In genomic region chr18:77087391-77088141, GRCh38 we compare ENCODE assay signal across 10 cellular contexts. TPM values are rescaled to one million over a fixed set of nuclear protein-coding genes. Genes with fewer than 3 reads are reported as not detected.
DNase-seq lines count a peak whose midpoint lies in the region; ATAC-seq and TF ChIP-seq lines count a peak whose summit lies in the region.
"Had no signal": no experiment of that assay in that cellular context is flagged by ENCODE, and none has a peak within 500 bp of the region (broad histone marks: within the 10 kb centered on the region; RNA-seq: fewer than 3 reads in every experiment).

No MANE protein-coding gene starts in this region.

- BruUV-seq in Panc1 (replicated peaks; lab: Mats Ljungman, UMichigan): no TSS peak

- H3K27ac ChIP-seq in Panc1 (ENCODE audit: low read length) (peak overlapping the region; percentile 72), mesodermal cell (ENCODE audit: low read depth, low read length, severe bottlenecking) (no peak overlapping the region), subcutaneous abdominal adipose tissue (ENCODE audit: low read depth, low read length) (no peak overlapping the region)

- H3K9me3 ChIP-seq in Panc1 (ENCODE audit: control insufficient read depth, insufficient read depth, low read depth, low read length) (no peaks in the 10 kb centered on the region), mesodermal cell (ENCODE audit: control insufficient read depth, low read length) (no peaks in the 10 kb centered on the region), subcutaneous abdominal adipose tissue (ENCODE audit: control insufficient read depth in 5 of 5, low read length in 5 of 5) (no peaks in the 10 kb centered on the region)

- WGBS in mesodermal cell (ENCODE audit: insufficient coverage in 2 of 2), 2 experiments: 48 to 61% methylated on average over 35 to 38 of the region's 55 CpGs

- POLR2A ChIA-PET in Panc1 (lab: Charles Lee): interaction anchor here (0.7 kb wide), 1 partner anchor 35 kb away, joined by 7 read pairs; no protein-coding TSS in a partner anchor

- H3K4me3 ChIP-seq in Panc1 (ENCODE audit: low read depth in 2 of 2, low read length in 2 of 2) (peak overlapping the region; percentile 20 to 43), mesodermal cell (ENCODE audit: extremely low read depth, insufficient read depth, low read length, poor library complexity, severe bottlenecking) (peak overlapping the region; percentile 27), subcutaneous abdominal adipose tissue (ENCODE audit: low read depth in 1 of 5, low read length in 5 of 5) (peak overlapping the region in 4 of 5 donors; percentile 25 to 52 (median 50))

- no peak overlapping the region for H3K9ac ChIP-seq in subcutaneous abdominal adipose tissue (ENCODE audit: low read length in 5 of 5)

- DNase-seq in Panc1 (ENCODE audit: low read depth, low spot score) (no peak), fibroblast of peridontal ligament (ENCODE audit: extremely low read depth) (peak; percentile 29), A172 (ENCODE audit: low spot score) (no peak), GM13976 (ENCODE audit: low spot score) (no peak)
- no peak for DNase-seq in activated CD4-positive, alpha-beta T cell treated with anti-CD3 and anti-CD28 coated beads, Interleukin-2, amount 50 U/mL, for 4 hours
- DNase-seq: activated CD4-positive, alpha-beta T cell treated with anti-CD3 and anti-CD28 coated beads for 48 hours; NCI-H2171 treated with DMSO at 0.1 percent for 48 hours had no signal

- TF ChIP-seq CTCF in Panc1 (IDR thresholded peaks at IDR 0.05): no peak
- no peak for TF ChIP-seq CTCF in GM13976 (IDR thresholded peaks at IDR 0.05; ENCODE audit: borderline replicate concordance, control extremely low read depth, extremely low read depth, insufficient read depth, missing control alignments)

- in situ Hi-C loops in Panc1 (cut with HindIII; ENCODE audit: low pct_unique_long_range_greater_than_20kb, low sequenced_read_pairs): no loop called here
- in situ Hi-C loops in GM13976 (cut with MboI; ENCODE audit: low sequenced_read_pairs, unreplicated experiment): no loop called here

- CTCF ChIA-PET in Panc1 (lab: Charles Lee): no interaction called here

- intact Hi-C loops in Panc1 (cut with micrococcal nuclease; ENCODE audit: unreplicated experiment): no loop called here

- no peaks in the 10 kb centered on the region for H3K27me3 ChIP-seq in Panc1 (ENCODE audit: control insufficient read depth, insufficient read depth, low read length)
- no peaks in the 10 kb centered on the region for H3K27me3 ChIP-seq in subcutaneous abdominal adipose tissue (ENCODE audit: control insufficient read depth in 5 of 5, insufficient read depth in 4 of 5, low read length in 5 of 5)

- H3K36me3 ChIP-seq in Panc1 (ENCODE audit: control insufficient read depth, insufficient read depth, low read length): no peaks in the 10 kb centered on the region
- H3K36me3 ChIP-seq in mesodermal cell (ENCODE audit: control insufficient read depth, insufficient read depth, low read length): no peaks in the 10 kb centered on the region
- peaks cover 0 to 4% (median 0%) of the 10 kb centered on the region in 5 donors for H3K36me3 ChIP-seq in subcutaneous abdominal adipose tissue (ENCODE audit: control insufficient read depth in 5 of 5, insufficient read depth in 5 of 5, low read length in 5 of 5)

- peaks cover 56% of the 10 kb centered on the region for H3K4me1 ChIP-seq in Panc1 (ENCODE audit: control insufficient read depth, insufficient read depth, low read length)
- peaks cover 13% of the 10 kb centered on the region for H3K4me1 ChIP-seq in mesodermal cell (ENCODE audit: control insufficient read depth, insufficient read depth, low read length, poor library complexity, severe bottlenecking)
- peaks cover 2 to 43% (median 27%) of the 10 kb centered on the region in 5 donors for H3K4me1 ChIP-seq in subcutaneous abdominal adipose tissue (ENCODE audit: control insufficient read depth in 5 of 5, insufficient read depth in 5 of 5, low read length in 5 of 5)

- ATAC-seq in Panc1 (peak; percentile 55), GM18873 (IDR thresholded peaks at IDR 0.05; ENCODE audit: low FRiP score, unreplicated experiment) (no peak)

RNA-seq across cellular contexts. Expression of gene MBP, which starts 45.0 kb away (rescaled TPM):
- total RNA-seq in Panc1 (2021; ENCODE audit: unreplicated experiment): 88.8 TPM
- 59.2 TPM for polyA plus RNA-seq in Panc1 (2012; ENCODE audit: insufficient read length)
- polyA plus RNA-seq in mesodermal cell (2013, experiment 1 of 2): 0.92 TPM
- 1.0 TPM for polyA plus RNA-seq in mesodermal cell (2013, experiment 2 of 2)
- not detected in 2 replicates for total RNA-seq in A172 (2014; rRNA removed; shearing (Covaris generic))

Comparison
In these comparisons a context has a peak if more than half of its experiments do, and no peak if none do; other contexts are left out.
1. RNA of gene MBP, which starts 45.0 kb away (total RNA-seq): 88.8 TPM in Panc1 (single experiment); not detected in A172; every median in the first group is over 10 times any median in the second.
2. Peak in every context shown above with its lines, with median percentiles within 50 percentile points of each other: H3K4me3 ChIP-seq.